ENCODE assay signal across 28 cellular contexts in the genomic region with DNA sequence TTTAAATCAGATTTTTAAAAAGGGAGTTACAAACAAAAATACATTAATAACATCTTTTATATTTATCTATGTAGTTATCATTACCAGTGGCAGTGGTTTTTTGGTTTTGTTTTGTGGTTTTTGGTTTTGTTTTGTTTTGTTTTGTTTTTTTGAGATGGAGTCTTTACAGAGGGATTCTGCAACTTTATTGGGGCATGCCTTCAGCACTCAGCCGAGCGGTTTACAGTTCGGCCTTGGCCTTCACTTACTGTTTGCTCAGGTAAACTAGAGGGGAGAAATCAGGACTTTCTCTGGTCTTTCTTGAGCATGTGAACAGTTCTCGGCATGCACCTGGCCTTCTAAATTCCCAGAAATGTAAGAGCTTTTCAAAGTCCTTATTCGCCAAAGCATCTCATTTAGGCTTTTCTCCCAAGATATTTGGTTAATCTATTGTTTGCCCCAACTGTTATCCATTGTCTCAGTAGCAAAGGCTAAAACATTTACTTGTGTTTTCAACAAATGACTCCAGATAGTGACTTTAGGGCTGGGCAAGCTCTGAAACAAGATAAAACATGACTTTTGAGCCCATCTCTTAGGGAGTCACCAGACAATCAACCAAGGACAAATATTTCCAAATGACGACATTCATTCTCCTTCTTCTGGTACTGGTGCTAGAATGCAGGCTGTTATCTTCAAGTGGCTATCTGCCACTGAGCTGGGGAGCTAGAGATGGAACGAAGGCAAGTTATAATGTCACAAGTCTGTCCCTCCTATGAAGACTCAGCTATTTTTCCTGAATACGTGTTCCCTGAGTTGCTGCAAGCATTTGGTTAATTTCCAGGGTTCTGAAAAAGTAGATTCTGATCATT. TPM values are rescaled to one million over a fixed set of nuclear protein-coding genes. Genes with fewer than 3 reads are reported as not detected.
DNase-seq lines count a peak whose midpoint lies in the region; ATAC-seq, FAIRE-seq and TF ChIP-seq lines count a peak whose summit lies in the region.
"Had no signal": no experiment of that assay in that cellular context is flagged by ENCODE, and none has a peak within 500 bp of the region (broad histone marks: within the 10 kb centered on the region; RNA-seq: fewer than 3 reads in every experiment).

No MANE protein-coding gene starts in this region.

- no peak overlapping the region for H3K4me2 ChIP-seq in osteoblast (ENCODE audit: insufficient read depth, low read length)
- H3K4me2 ChIP-seq: BLaER1 had no signal

- 77 to 95% (median 80%) methylated on average over 8 of the region's 8 CpGs for WGBS in stomach, 5 donors

- TF ChIP-seq POLR2A in stomach (IDR thresholded peaks at IDR 0.05): no peak

- ATAC-seq in RWPE2 (ENCODE audit: low read depth): no peak
- no peak for ATAC-seq in HG03432 (IDR thresholded peaks at IDR 0.05; ENCODE audit: unreplicated experiment)

- H3K9ac ChIP-seq in kidney (ENCODE audit: low read length in 2 of 2): no peak overlapping the region
- H3K9ac ChIP-seq: BLaER1 had no signal

- peaks cover 48% of the 10 kb centered on the region for H3K4me1 Mint-ChIP-seq in HFFc6 (ENCODE audit: low read depth)

- no peaks in the 10 kb centered on the region for H3K9me3 Mint-ChIP-seq in HFFc6
- H3K9me3 Mint-ChIP-seq: CD4-positive, CD25-positive, alpha-beta regulatory T cell had no signal

- H3K36me3 Mint-ChIP-seq in HFFc6 (ENCODE audit: low read depth): peaks cover 8% of the 10 kb centered on the region; the same call in 1 of the 2 replicates
- H3K36me3 Mint-ChIP-seq: CD4-positive, CD25-positive, alpha-beta regulatory T cell had no signal

- peak; percentile 64 for FAIRE-seq in G401.6 (lab: Jason Lieb, UNC)
- FAIRE-seq in kidney (lab: Jason Lieb, UNC): peak; percentile 39
- FAIRE-seq: A204.1, D721Med had no signal

- TF ChIP-seq EP300 in stomach (IDR thresholded peaks at IDR 0.05): no peak

- TF ChIP-seq CTCF in HFFc6 (IDR thresholded peaks at IDR 0.05) (no peak), RWPE2 (IDR thresholded peaks at IDR 0.05; ENCODE audit: poor library complexity, severe bottlenecking) (no peak), kidney (IDR thresholded peaks at IDR 0.05; ENCODE audit: borderline replicate concordance, extremely low read depth, insufficient read depth) (no peak), osteoblast (IDR thresholded peaks at IDR 0.05; ENCODE audit: extremely low read depth, low read depth, low read length) (no peak), stomach (IDR thresholded peaks at IDR 0.05) (no peak)

- H3K27me3 ChIP-seq in RWPE2 (ENCODE audit: insufficient read depth, poor library complexity, severe bottlenecking): no peaks in the 10 kb centered on the region
- no peaks in the 10 kb centered on the region for H3K27me3 ChIP-seq in osteoblast (ENCODE audit: insufficient read depth, low read length)
- H3K27me3 ChIP-seq in stomach: no peaks in the 10 kb centered on the region
- H3K27me3 ChIP-seq: BLaER1 had no signal

- H3K36me3 ChIP-seq in RWPE2 (ENCODE audit: low read depth) (no peaks in the 10 kb centered on the region), kidney (ENCODE audit: control insufficient read depth in 1 of 2, insufficient read depth in 2 of 2, low read length in 2 of 2) (no peaks in the 10 kb centered on the region), osteoblast (ENCODE audit: insufficient read depth, low read length) (no peaks in the 10 kb centered on the region), stomach (no peaks in the 10 kb centered on the region)
- H3K36me3 ChIP-seq: BLaER1 had no signal

- peaks cover 1% of the 10 kb centered on the region; the same call in 1 of the 2 replicates for H3K27me3 Mint-ChIP-seq in HFFc6 (ENCODE audit: insufficient read depth)

- H3K27ac Mint-ChIP-seq in HFFc6: peak overlapping the region; percentile 34
- H3K27ac Mint-ChIP-seq: CD4-positive, CD25-positive, alpha-beta regulatory T cell had no signal

- no peak overlapping the region for H3K4me3 ChIP-seq in RWPE2 (ENCODE audit: severe bottlenecking)
- H3K4me3 ChIP-seq in kidney (ENCODE audit: low read length in 2 of 2): no peak overlapping the region
- H3K4me3 ChIP-seq in osteoblast (ENCODE audit: insufficient read depth, low read length): no peak overlapping the region
- no peak overlapping the region for H3K4me3 ChIP-seq in stomach
- H3K4me3 ChIP-seq: BLaER1 had no signal

- no peaks in the 10 kb centered on the region for H4K20me1 ChIP-seq in osteoblast (ENCODE audit: insufficient read depth, low read length)
- H4K20me1 ChIP-seq: BLaER1 had no signal

- no peak for DNase-seq in HFFc6
- DNase-seq in RWPE2 (ENCODE audit: low spot score): no peak
- DNase-seq in kidney: no peak
- DNase-seq in osteoblast (ENCODE audit: insufficient read length, low spot score, missing footprints): no peak
- no peak for DNase-seq in stomach
- no peak for DNase-seq in NCI-H2227 (lab: John Stamatoyannopoulos, UW; ENCODE audit: unreplicated experiment)
- DNase-seq: CD4-positive, CD25-positive, alpha-beta regulatory T cell; DMS53; H7; Kasumi-1; NCI-H1105; NCI-H1436 treated with DMSO at 0.1 percent for 48 hours; NCI-H187 treated with DMSO at 0.1 percent for 48 hours; NCI-H2171 treated with DMSO at 0.1 percent for 48 hours; NCI-H524; NCI-H774; SHP77 treated with DMSO at 0.1 percent for 48 hours; T-helper 1 cell had no signal

- peak overlapping the region; percentile 72 for H3K27ac ChIP-seq in RWPE2 (ENCODE audit: poor library complexity, severe bottlenecking)
- H3K27ac ChIP-seq in kidney (ENCODE audit: low read depth in 2 of 2, low read length in 2 of 2): no peak overlapping the region
- no peak overlapping the region for H3K27ac ChIP-seq in osteoblast (ENCODE audit: low read depth, low read length)
- no peak overlapping the region for H3K27ac ChIP-seq in stomach
- H3K27ac ChIP-seq: BLaER1, RWPE1 had no signal

- no peaks in the 10 kb centered on the region for H3K79me2 ChIP-seq in osteoblast (ENCODE audit: insufficient read depth, low read length)

- H2AFZ ChIP-seq in osteoblast (ENCODE audit: low read length): no peak overlapping the region

- intact Hi-C loops in kidney (cut with DNase I) (no loop called here), stomach (cut with DNase I; ENCODE audit: low total_unique reads) (no loop called here)

- peaks cover 14% of the 10 kb centered on the region for H3K4me1 ChIP-seq in RWPE2 (ENCODE audit: insufficient read depth, poor library complexity, severe bottlenecking)
- no peaks in the 10 kb centered on the region for H3K4me1 ChIP-seq in kidney (ENCODE audit: control insufficient read depth in 1 of 2, insufficient read depth in 1 of 2, low read depth in 1 of 2, low read length in 2 of 2)
- peaks cover 14% of the 10 kb centered on the region for H3K4me1 ChIP-seq in osteoblast (ENCODE audit: insufficient read depth, low read length)
- H3K4me1 ChIP-seq in stomach: no peaks in the 10 kb centered on the region
- H3K4me1 ChIP-seq: BLaER1 had no signal

- H3K4me3 Mint-ChIP-seq in HFFc6: no peak overlapping the region
- H3K4me3 Mint-ChIP-seq: CD4-positive, CD25-positive, alpha-beta regulatory T cell had no signal

- H3K9me3 ChIP-seq in RWPE2 (ENCODE audit: severe bottlenecking) (no peaks in the 10 kb centered on the region), kidney (ENCODE audit: control insufficient read depth in 1 of 2, low read length in 2 of 2) (no peaks in the 10 kb centered on the region), osteoblast (ENCODE audit: low read depth, low read length) (no peaks in the 10 kb centered on the region), stomach (no peaks in the 10 kb centered on the region)
- H3K9me3 ChIP-seq: BLaER1 had no signal

RNA-seq across cellular contexts. Expression of a gene that starts 48.4 kb away (rescaled TPM):
- not detected for total RNA-seq in HFFc6 (2021; fragmentation: NEBNext Ultra II Directional; extraction: Animal tissue kit (Norgen Biotek cat#: 25700))
- total RNA-seq in kidney (10.8 TPM), osteoblast (not detected in 2 replicates), stomach (10 to 100 TPM in 1 of 5 donors, 1 to 10 TPM in 2, under 1 TPM in 2; 0.29 to 44.3 (median 3.7) TPM)
- polyA plus RNA-seq in kidney (ENCODE audit: insufficient read depth, low read depth, low replicate concordance) (3.1 TPM), stomach (1 to 10 TPM; 1.2 to 5.9 (median 4.7) TPM)
- total RNA-seq: CD4-positive, CD25-positive, alpha-beta regulatory T cell; Daoy; G401; H7; M059J had no signal
- polyA plus RNA-seq: AG04450; CD4-positive, CD25-positive, alpha-beta regulatory T cell had no signal

RNA-seq across cellular contexts. Expression of a gene that starts 48.4 kb away (rescaled TPM):
- total RNA-seq in HFFc6 (2021; fragmentation: NEBNext Ultra II Directional; extraction: Animal tissue kit (Norgen Biotek cat#: 25700)): not detected
- total RNA-seq in kidney (3.0 TPM), osteoblast (0.29 TPM in 1 of 2 replicates, not detected in the other), stomach (1 to 10 TPM in 1 of 5 donors, not detected in 4; 7.6 TPM)
- polyA plus RNA-seq in kidney (ENCODE audit: insufficient read depth, low read depth, low replicate concordance) (0.43 TPM), stomach (1 to 10 TPM; 1.2 to 6.5 (median 2.7) TPM)
- total RNA-seq: CD4-positive, CD25-positive, alpha-beta regulatory T cell; Daoy; G401; M059J had no signal
- polyA plus RNA-seq: AG04450; CD4-positive, CD25-positive, alpha-beta regulatory T cell had no signal
